ENCODE assay signal across 25 cellular contexts in genomic region chr17:33564146-33564545, GRCh38.
"Had no signal": no experiment of that assay in that cellular context is flagged by ENCODE, and none has a peak within 500 bp of the region (broad histone marks: within the 10 kb centered on the region; RNA-seq: fewer than 3 reads in every experiment).

No MANE protein-coding gene starts in this region.

- H3K27me3 ChIP-seq: pancreas, right lobe of liver, sigmoid colon, thyroid gland, tibial nerve, upper lobe of right lung, uterus had no signal

- H3K27ac ChIP-seq: neutrophil, pancreas, prostate gland, right lobe of liver, sigmoid colon, stomach, thoracic aorta, thyroid gland, tibial nerve, upper lobe of right lung, uterus had no signal

- ATAC-seq: naive thymus-derived CD8-positive, alpha-beta T cell; natural killer cell treated with Interleukin-12 subunit alpha and Interleukin-12 subunit beta and Interleukin-15 and Interleukin-18, amount 100 ng/mL, for 72 hours; pancreas; right cardiac atrium; right lobe of liver; stimulated activated effector memory CD8-positive, alpha-beta T cell treated with anti-CD3 and anti-CD28 coated beads, Interleukin-12 subunit alpha, Interleukin-12 subunit beta, amount 100 ng/mL, for 72 hours; stimulated activated naive B cell treated with anti-CD40 and anti-IgM and Interleukin-4, amounts not matched to agents 10 μg/mL and 1 μg/mL and 100 μg/mL, for 72 hours; upper lobe of right lung had no signal

- H3K4me3 ChIP-seq: pancreas, prostate gland, right lobe of liver, sigmoid colon, stomach, thoracic aorta, thyroid gland, tibial nerve, upper lobe of right lung, uterus had no signal

- H3K9me3 ChIP-seq: neutrophil, pancreas, prostate gland, right lobe of liver, sigmoid colon, thoracic aorta, thyroid gland, tibial nerve, upper lobe of right lung, uterus had no signal

- DNase-seq: naive thymus-derived CD8-positive, alpha-beta T cell; nephron progenitor cell; nucleus accumbens; pancreas; retina; right cardiac atrium; right lobe of liver; sigmoid colon; small intestine; stimulated activated CD4-positive, alpha-beta T cell treated with anti-CD3 and anti-CD28 coated beads, Interleukin-15, amount 100 ng/mL, for 24 hours; stimulated activated CD4-positive, alpha-beta T cell treated with anti-CD3 and anti-CD28 coated beads, Interleukin-2, amount 100 ng/mL, for 24 hours; stimulated activated CD4-positive, alpha-beta T cell treated with anti-CD3 and anti-CD28 coated beads, Interleukin-2, amount 100 ng/mL, for 48 hours; stimulated activated CD4-positive, alpha-beta T cell treated with anti-CD3 and anti-CD28 coated beads, Interleukin-4, amount 100 ng/mL, for 24 hours; stimulated activated naive B cell treated with anti-CD40 and anti-IgM and Interleukin-4, amounts not matched to agents 10 μg/mL and 1 μg/mL and 100 μg/mL, for 72 hours; stimulated activated naive CD4-positive, alpha-beta T cell treated with Interleukin-2 at 50 U/mL for 16 hours; stomach; thyroid gland; upper lobe of right lung; uterus had no signal

- H3K36me3 ChIP-seq: neutrophil, pancreas, prostate gland, right lobe of liver, sigmoid colon, stomach, thoracic aorta, thyroid gland, tibial nerve, upper lobe of right lung, uterus had no signal
